Comparison of ENCODE assay signal across 10 cellular contexts in the genomic region with DNA sequence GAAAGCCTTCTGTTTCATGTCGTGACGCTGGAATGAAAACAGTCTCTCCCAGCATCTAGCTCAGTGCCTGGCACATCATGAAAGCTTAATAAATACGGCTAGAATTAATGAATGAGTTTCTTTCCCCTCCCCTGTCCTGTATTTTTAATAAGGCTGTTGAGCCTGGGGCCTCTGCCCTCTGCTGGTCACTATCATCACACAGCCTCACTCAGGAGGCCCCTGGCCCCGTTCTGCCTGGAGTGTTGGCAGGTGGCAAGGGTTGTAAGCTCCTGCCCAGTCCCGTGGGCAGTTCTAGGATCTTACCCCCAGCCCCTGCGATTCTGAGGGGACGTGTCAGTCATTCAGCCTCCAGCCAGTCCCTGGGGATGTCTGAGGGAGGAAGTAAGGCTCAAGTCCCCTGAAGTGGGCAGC. TPM values are rescaled to one million over a fixed set of nuclear protein-coding genes. Genes with fewer than 3 reads are reported as not detected.
A peak's percentile ranks its signal among the peaks of the same experiment; 100 is the strongest.
DNase-seq lines count a peak whose midpoint lies in the region; ATAC-seq and TF ChIP-seq lines count a peak whose summit lies in the region.
"Had no signal": no experiment of that assay in that cellular context is flagged by ENCODE, and none has a peak within 500 bp of the region (broad histone marks: within the 10 kb centered on the region; RNA-seq: fewer than 3 reads in every experiment).

No MANE protein-coding gene starts in this region.

- intact Hi-C loops in head of caudate nucleus (cut with DNase I) = loop anchor here (2.0 kb wide), 2 partner anchors 41 to 105 kb away; partner anchors contain the start of gene PHACTR3

- H3K4me3 ChIP-seq in GM23248 (no peak overlapping the region), RWPE2 (ENCODE audit: severe bottlenecking) (no peak overlapping the region)
- H3K4me3 ChIP-seq: suprapubic skin had no signal

- peaks cover 5 to 8% of the 10 kb centered on the region in 2 donors for H3K9me3 Mint-ChIP-seq in activated T-cell treated with anti-CD3 and anti-CD28 coated beads, Interleukin-2, amount 50 U/mL, for 72 hours

- H3K27ac ChIP-seq in GM23248 (no peak overlapping the region), RWPE2 (ENCODE audit: poor library complexity, severe bottlenecking) (no peak overlapping the region), substantia nigra (ENCODE audit: low read depth, low read length, poor library complexity, severe bottlenecking) (peak overlapping the region; percentile 89)
- H3K27ac ChIP-seq: suprapubic skin had no signal

- H3K4me1 Mint-ChIP-seq in activated T-cell treated with anti-CD3 and anti-CD28 coated beads, Interleukin-2, amount 50 U/mL, for 72 hours (ENCODE audit: low read depth) = no peaks in the 10 kb centered on the region

- H3K9me2 ChIP-seq in GM23248 (ENCODE audit: insufficient read depth) = no peaks in the 10 kb centered on the region

- no peaks in the 10 kb centered on the region for H3K79me2 ChIP-seq in GM23248 (ENCODE audit: insufficient read depth)

- no peak overlapping the region for H3K27ac Mint-ChIP-seq in activated T-cell treated with anti-CD3 and anti-CD28 coated beads, Interleukin-2, amount 50 U/mL, for 72 hours

- no peaks in the 10 kb centered on the region for H3K27me3 Mint-ChIP-seq in activated T-cell treated with anti-CD3 and anti-CD28 coated beads, Interleukin-2, amount 50 U/mL, for 72 hours (ENCODE audit: low read depth)

- H3K27me3 ChIP-seq in GM23248 (replicated peaks; ENCODE audit: insufficient read depth) = 0 out of 2 replicates have a peak, but pooled peaks cover 5% of the 10 kb centered on the region
- peaks cover 80% of the 10 kb centered on the region for H3K27me3 ChIP-seq in RWPE2 (ENCODE audit: insufficient read depth, poor library complexity, severe bottlenecking)

- in situ Hi-C loops in GM23248 (cut with MboI) = no loop called here

- H4K20me1 ChIP-seq in GM23248 (ENCODE audit: insufficient read depth) = no peaks in the 10 kb centered on the region

- no peak overlapping the region for H3K9ac ChIP-seq in GM23248

- no peaks in the 10 kb centered on the region for H3K36me3 ChIP-seq in GM23248 (ENCODE audit: low read depth)
- H3K36me3 ChIP-seq in RWPE2 (ENCODE audit: low read depth) = no peaks in the 10 kb centered on the region
- H3K36me3 ChIP-seq: suprapubic skin had no signal

- H2AFZ ChIP-seq in GM23248 = no peak overlapping the region

- DNase-seq in GM23248 = peak; percentile 7
- DNase-seq in RWPE2 (ENCODE audit: low spot score) = no peak
- peak in 39 of 42 donors; percentile 42 to 87 (median 69) for DNase-seq in head of caudate nucleus
- peak in 32 of 49 donors; percentile 34 to 81 (median 50) for DNase-seq in substantia nigra (lab: John Stamatoyannopoulos, UW)
- DNase-seq in NCI-H1694 (lab: John Stamatoyannopoulos, UW) = no peak
- no peak for DNase-seq in activated T-cell treated with anti-CD3 and anti-CD28 coated beads, Interleukin-2, amount 50 U/mL, for 72 hours
- DNase-seq: NCI-H526 treated with DMSO at 0.1 percent for 48 hours had no signal

- no peaks in the 10 kb centered on the region for H3F3A ChIP-seq in GM23248 (ENCODE audit: insufficient read depth)

- H3K36me3 Mint-ChIP-seq in activated T-cell treated with anti-CD3 and anti-CD28 coated beads, Interleukin-2, amount 50 U/mL, for 72 hours (ENCODE audit: insufficient read depth in 2 of 2) = no peaks in the 10 kb centered on the region

- TF ChIP-seq CTCF in RWPE2 (IDR thresholded peaks at IDR 0.05; ENCODE audit: poor library complexity, severe bottlenecking) = peak; percentile 49

- ATAC-seq in RWPE2 (ENCODE audit: low read depth) (peak; percentile 53; the same call in 1 of the 3 replicates), GM21390 (IDR thresholded peaks at IDR 0.05; ENCODE audit: unreplicated experiment) (no peak)
- ATAC-seq in activated T-cell treated with anti-CD3 and anti-CD28 coated beads, Interleukin-2, amount 50 U/mL, for 72 hours (replicated peaks in 1 of 2) = no peak
- ATAC-seq: esophagus mucosa had no signal

- H3K4me3 Mint-ChIP-seq in activated T-cell treated with anti-CD3 and anti-CD28 coated beads, Interleukin-2, amount 50 U/mL, for 72 hours = no peak overlapping the region

- WGBS in GM23248 (ENCODE audit: low coverage in 1 of 2, low lambda C conversion rate in 2 of 2, missing lambda C conversion rate in 2 of 2), 2 experiments = 12% methylated on average over 7 of the region's 7 CpGs

- H3K9me3 ChIP-seq in GM23248 (ENCODE audit: low read depth) (no peaks in the 10 kb centered on the region), RWPE2 (ENCODE audit: severe bottlenecking) (no peaks in the 10 kb centered on the region)
- H3K9me3 ChIP-seq: suprapubic skin had no signal

- no peaks in the 10 kb centered on the region for H3K4me1 ChIP-seq in GM23248 (ENCODE audit: insufficient read depth)
- H3K4me1 ChIP-seq in RWPE2 (ENCODE audit: insufficient read depth, poor library complexity, severe bottlenecking) = no peaks in the 10 kb centered on the region
- H3K4me1 ChIP-seq: suprapubic skin had no signal

- H3K4me2 ChIP-seq in GM23248 (ENCODE audit: unreplicated experiment) = no peak overlapping the region

RNA-seq across cellular contexts. Expression of gene PHACTR3, which starts 41.4 kb away (rescaled TPM):
- total RNA-seq in GM23248 (2014; rRNA removed; shearing (Covaris generic)) = not detected in 2 replicates
- polyA plus RNA-seq in GM23248 (2016; fragmentation: Nextera tagmentation; extraction: Ambion mirVana) = not detected in 2 replicates
- total RNA-seq in activated T-cell treated with anti-CD3 and anti-CD28 coated beads, Interleukin-2, amount 50 U/mL, for 72 hours = not detected
- total RNA-seq: esophagus mucosa had no signal

Comparison
In these comparisons a context has a peak if more than half of its experiments do, and no peak if none do; other contexts are left out.
1. DNase-seq: peak in GM23248 (single experiment), head of caudate nucleus (39 of 42) and substantia nigra (32 of 49); none in RWPE2 (single experiment), NCI-H1694 (single experiment) and activated T-cell treated with anti-CD3 and anti-CD28 coated beads, Interleukin-2, amount 50 U/mL, for 72 hours (0 of 2).